ENCODE assay signal across 17 cellular contexts in genomic region chr18:51064256-51064655, GRCh38.
"Had no signal": no experiment of that assay in that cellular context is flagged by ENCODE, and none has a peak within 500 bp of the region (broad histone marks: within the 10 kb centered on the region; RNA-seq: fewer than 3 reads in every experiment).

No MANE protein-coding gene starts in this region.

- H3K9me3 Mint-ChIP-seq: T-helper 1 cell treated with Interleukin-12 subunit alpha and Interleukin-12 subunit beta and Interleukin-4 antibody, amounts not matched to agents 30 μg/mL and 1 μg/mL, for 36 hours had no signal

- H3K27ac Mint-ChIP-seq: T-helper 1 cell treated with Interleukin-12 subunit alpha and Interleukin-12 subunit beta and Interleukin-4 antibody, amounts not matched to agents 30 μg/mL and 1 μg/mL, for 36 hours had no signal

- H3K4me3 Mint-ChIP-seq: T-helper 1 cell treated with Interleukin-12 subunit alpha and Interleukin-12 subunit beta and Interleukin-4 antibody, amounts not matched to agents 30 μg/mL and 1 μg/mL, for 36 hours had no signal

- DNase-seq: activated CD4-positive, alpha-beta T cell treated with anti-CD3 and anti-CD28 coated beads, Interleukin-2, amount 50 U/mL, for 1 hour; activated CD8-positive, alpha-beta memory T cell treated with anti-CD3 and anti-CD28 coated beads for 24 hours; activated CD8-positive, alpha-beta memory T cell treated with anti-CD3 and anti-CD28 coated beads, Interleukin-2, amount 50 U/mL, for 48 hours; dermis blood vessel endothelial cell; effector memory CD4-positive, alpha-beta T cell; esophagus squamous epithelium; heart right ventricle; kidney glomerular epithelial cell; left ventricle myocardium inferior; mammary epithelial cell; posterior cingulate gyrus; stimulated activated CD4-positive, alpha-beta T cell treated with anti-CD3 and anti-CD28 coated beads, Interleukin-2, amount 100 ng/mL, for 24 hours; stimulated activated naive CD8-positive, alpha-beta T cell treated with anti-CD3 and anti-CD28 coated beads, Interleukin-15, Interleukin-2, amounts not matched to agents 100 U/mL and 50 U/mL, for 24 hours; uterus had no signal

- H3K4me1 ChIP-seq: uterus had no signal

- H3K4me3 ChIP-seq: esophagus squamous epithelium, heart right ventricle, left ventricle myocardium inferior, tibial nerve, uterus had no signal

- H3K27ac ChIP-seq: esophagus squamous epithelium, heart right ventricle, left ventricle myocardium inferior, tibial nerve, uterus had no signal

- H3K36me3 ChIP-seq: uterus had no signal

- H3K27me3 ChIP-seq: esophagus squamous epithelium, heart right ventricle, tibial nerve, uterus had no signal

- ATAC-seq: activated CD4-positive, CD25-positive, alpha-beta regulatory T cell treated with anti-CD3 and anti-CD28 coated beads, Interleukin-2, amount 50 U/mL, for 24 hours; stimulated activated naive CD8-positive, alpha-beta T cell treated with anti-CD3 and anti-CD28 coated beads, Interleukin-15, Interleukin-2, amounts not matched to agents 100 U/mL and 50 U/mL, for 24 hours had no signal
